ENCODE assay signal across 8 cellular contexts in genomic region chr12:95003921-95004272, GRCh38. TPM values are rescaled to one million over a fixed set of nuclear protein-coding genes. Genes with fewer than 3 reads are reported as not detected.
DNase-seq lines count a peak whose midpoint lies in the region; ATAC-seq lines count a peak whose summit lies in the region.

No MANE protein-coding gene starts in this region.

- no peaks in the 10 kb centered on the region for H3K27me3 Mint-ChIP-seq in activated CD4-positive, alpha-beta T cell treated with anti-CD3 and anti-CD28 coated beads for 36 hours
- H3K27me3 Mint-ChIP-seq in activated T-helper 1 cell treated with anti-CD3 and anti-CD28 coated beads, Interleukin-12 subunit alpha, Interleukin-12 subunit beta, Interleukin-2, Interleukin-4 antibody, amounts not matched to agents 30 ng/mL and 10 ng/mL and 1 ng/mL, durations not matched to agents 14 hours and 24 hours and 36 hours (ENCODE audit: insufficient read depth) = no peaks in the 10 kb centered on the region

- peaks cover 44% of the 10 kb centered on the region for H3K4me1 Mint-ChIP-seq in activated CD4-positive, alpha-beta T cell treated with anti-CD3 and anti-CD28 coated beads for 36 hours
- peaks cover 25% of the 10 kb centered on the region for H3K4me1 Mint-ChIP-seq in activated T-helper 1 cell treated with anti-CD3 and anti-CD28 coated beads, Interleukin-12 subunit alpha, Interleukin-12 subunit beta, Interleukin-2, Interleukin-4 antibody, amounts not matched to agents 30 ng/mL and 10 ng/mL and 1 ng/mL, durations not matched to agents 14 hours and 24 hours and 36 hours (ENCODE audit: low read depth)

- no peak for DNase-seq in activated CD4-positive, alpha-beta T cell treated with anti-CD3 and anti-CD28 coated beads for 36 hours
- DNase-seq in activated CD4-positive, alpha-beta T cell treated with anti-CD3 and anti-CD28 coated beads for 1 hour = no peak
- DNase-seq in activated T-helper 1 cell treated with anti-CD3 and anti-CD28 coated beads, Interleukin-12 subunit alpha, Interleukin-12 subunit beta, Interleukin-2, Interleukin-4 antibody, amounts not matched to agents 30 ng/mL and 10 ng/mL and 1 ng/mL, durations not matched to agents 14 hours and 24 hours and 36 hours (ENCODE audit: low spot score) = no peak
- DNase-seq in NCI-H2171 treated with DMSO at 0.1 percent for 48 hours (lab: John Stamatoyannopoulos, UW) (no peak), NCI-H2227 (lab: John Stamatoyannopoulos, UW; ENCODE audit: unreplicated experiment) (no peak)

- H3K27ac Mint-ChIP-seq in activated CD4-positive, alpha-beta T cell treated with anti-CD3 and anti-CD28 coated beads for 36 hours = peak overlapping the region; percentile 90
- peak overlapping the region; percentile 93 for H3K27ac Mint-ChIP-seq in activated T-helper 1 cell treated with anti-CD3 and anti-CD28 coated beads, Interleukin-12 subunit alpha, Interleukin-12 subunit beta, Interleukin-2, Interleukin-4 antibody, amounts not matched to agents 30 ng/mL and 10 ng/mL and 1 ng/mL, durations not matched to agents 14 hours and 24 hours and 36 hours

- no peaks in the 10 kb centered on the region for H3K9me3 ChIP-seq in iPS-18a (ENCODE audit: control insufficient read depth, low read depth, low read length)

- no peak overlapping the region for H3K27ac ChIP-seq in iPS-18a (ENCODE audit: low read length)
- H3K27ac ChIP-seq in temporal lobe (ENCODE audit: low read depth, low read length) = peak overlapping the region; percentile 66

- H3K4me3 ChIP-seq in iPS-18a (ENCODE audit: low read length) = peak overlapping the region; percentile 78

- peak; percentile 3 for ATAC-seq in activated CD4-positive, alpha-beta T cell treated with anti-CD3 and anti-CD28 coated beads for 36 hours
- ATAC-seq in HG02970 (IDR thresholded peaks at IDR 0.05; ENCODE audit: low FRiP score, unreplicated experiment) = no peak

- peak overlapping the region; percentile 82 for H3K9ac ChIP-seq in iPS-18a (ENCODE audit: low read length)

- H3K4me1 ChIP-seq in iPS-18a (ENCODE audit: control insufficient read depth, low read depth, low read length) = no peaks in the 10 kb centered on the region

- H3K27me3 ChIP-seq in iPS-18a (ENCODE audit: control insufficient read depth, insufficient read depth, low read length) = no peaks in the 10 kb centered on the region

- H3K36me3 Mint-ChIP-seq in activated CD4-positive, alpha-beta T cell treated with anti-CD3 and anti-CD28 coated beads for 36 hours (ENCODE audit: low read depth) = peaks cover 28% of the 10 kb centered on the region
- peaks cover 20% of the 10 kb centered on the region for H3K36me3 Mint-ChIP-seq in activated T-helper 1 cell treated with anti-CD3 and anti-CD28 coated beads, Interleukin-12 subunit alpha, Interleukin-12 subunit beta, Interleukin-2, Interleukin-4 antibody, amounts not matched to agents 30 ng/mL and 10 ng/mL and 1 ng/mL, durations not matched to agents 14 hours and 24 hours and 36 hours (ENCODE audit: low read depth)

- POLR2A ChIA-PET in activated CD4-positive, alpha-beta T cell treated with anti-CD3 and anti-CD28 coated beads for 36 hours (lab: Charles Lee) = interaction anchor here (0.5 to 1.2 kb wide), 7 partner anchors 14 to 423 kb away, joined by 3 to 6 read pairs (median 5); partner anchors contain the start of gene NR2C1

- intact Hi-C loops in activated CD4-positive, alpha-beta T cell treated with anti-CD3 and anti-CD28 coated beads for 36 hours (cut with DNase I, micrococcal nuclease) = loop anchor here (1.0 to 5.0 kb wide), 10 partner anchors 62 to 1031 kb away; partner anchors contain the start of genes FGD6 (in 2 of the 2), NR2C1 (in 2 of the 2), VEZT (in 2 of the 2) and AMDHD1 (in 1 of the 2)
- intact Hi-C loops in activated T-helper 1 cell treated with anti-CD3 and anti-CD28 coated beads, Interleukin-12 subunit alpha, Interleukin-12 subunit beta, Interleukin-2, Interleukin-4 antibody, amounts not matched to agents 30 ng/mL and 10 ng/mL and 1 ng/mL, durations not matched to agents 14 hours and 24 hours and 36 hours (cut with micrococcal nuclease) = loop anchor here (1.0 to 5.0 kb wide), 10 partner anchors 61 to 1432 kb away; partner anchors contain the start of genes AMDHD1, CCDC38, FGD6 and LTA4H

- H3K9me3 Mint-ChIP-seq in activated CD4-positive, alpha-beta T cell treated with anti-CD3 and anti-CD28 coated beads for 36 hours (ENCODE audit: low read depth) = peaks cover 11% of the 10 kb centered on the region
- H3K9me3 Mint-ChIP-seq in activated T-helper 1 cell treated with anti-CD3 and anti-CD28 coated beads, Interleukin-12 subunit alpha, Interleukin-12 subunit beta, Interleukin-2, Interleukin-4 antibody, amounts not matched to agents 30 ng/mL and 10 ng/mL and 1 ng/mL, durations not matched to agents 14 hours and 24 hours and 36 hours = peaks cover 17% of the 10 kb centered on the region

- CTCF ChIA-PET in activated CD4-positive, alpha-beta T cell treated with anti-CD3 and anti-CD28 coated beads for 36 hours (lab: Charles Lee) = interaction anchor here (0.6 to 2.0 kb wide), 7 partner anchors 10 to 531 kb away, joined by 3 to 8 read pairs (median 6); partner anchors contain the start of gene NR2C1

- H3K36me3 ChIP-seq in iPS-18a (ENCODE audit: control insufficient read depth, low read depth, low read length) = peaks cover 10% of the 10 kb centered on the region

- peak overlapping the region; percentile 95 for H3K4me3 Mint-ChIP-seq in activated CD4-positive, alpha-beta T cell treated with anti-CD3 and anti-CD28 coated beads for 36 hours
- peak overlapping the region; percentile 95 for H3K4me3 Mint-ChIP-seq in activated T-helper 1 cell treated with anti-CD3 and anti-CD28 coated beads, Interleukin-12 subunit alpha, Interleukin-12 subunit beta, Interleukin-2, Interleukin-4 antibody, amounts not matched to agents 30 ng/mL and 10 ng/mL and 1 ng/mL, durations not matched to agents 14 hours and 24 hours and 36 hours

RNA-seq across cellular contexts. Expression of gene NDUFA12, which starts 0.4 kb away (rescaled TPM):
- total RNA-seq in activated CD4-positive, alpha-beta T cell treated with anti-CD3 and anti-CD28 coated beads for 36 hours = 100 to 1,000 TPM; 135 to 194 TPM
- 113 TPM in 2 replicates for total RNA-seq in activated T-helper 1 cell treated with anti-CD3 and anti-CD28 coated beads, Interleukin-12 subunit alpha, Interleukin-12 subunit beta, Interleukin-2, Interleukin-4 antibody, amounts not matched to agents 30 ng/mL and 10 ng/mL and 1 ng/mL, durations not matched to agents 14 hours and 24 hours and 36 hours
- total RNA-seq in temporal lobe = 61.7 TPM
